ENCODE assay signal across 15 cellular contexts in the genomic region with DNA sequence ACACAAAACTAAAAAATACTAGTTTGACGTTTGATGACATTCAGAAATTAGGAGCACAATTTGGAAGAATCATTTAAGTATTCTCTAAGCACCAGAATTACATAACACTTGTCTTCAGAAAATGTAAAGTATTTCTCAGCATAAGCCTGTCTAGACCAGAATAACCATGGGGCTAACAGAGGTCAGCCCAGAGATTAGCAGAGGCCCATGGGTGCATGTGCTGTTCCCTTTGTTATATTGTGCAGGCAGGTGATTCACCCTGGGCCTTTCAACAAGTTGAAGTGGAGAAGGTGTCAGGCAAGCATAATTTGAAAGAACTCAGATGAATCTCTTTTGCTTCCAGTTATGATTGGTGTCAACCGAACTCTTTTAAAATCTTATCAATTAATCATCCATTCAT.
"Had no signal": no experiment of that assay in that cellular context is flagged by ENCODE, and none has a peak within 500 bp of the region (broad histone marks: within the 10 kb centered on the region; RNA-seq: fewer than 3 reads in every experiment).

No MANE protein-coding gene starts in this region.

- H3K27ac ChIP-seq: neural progenitor cell, prostate gland had no signal

- H3K27me3 Mint-ChIP-seq: activated naive CD4-positive, alpha-beta T cell treated with anti-CD3 and anti-CD28 coated beads, Interleukin-2, amount 50 U/mL, for 24 hours; naive B cell; stimulated activated naive B cell treated with anti-CD40 and anti-IgM and Interleukin-4, amounts not matched to agents 10 μg/mL and 1 μg/mL and 100 μg/mL, for 72 hours had no signal

- H3K9me3 Mint-ChIP-seq: activated naive CD4-positive, alpha-beta T cell treated with anti-CD3 and anti-CD28 coated beads, Interleukin-2, amount 50 U/mL, for 24 hours; neural progenitor cell; stimulated activated naive B cell treated with anti-CD40 and anti-IgM and Interleukin-4, amounts not matched to agents 10 μg/mL and 1 μg/mL and 100 μg/mL, for 72 hours had no signal

- H3K4me1 Mint-ChIP-seq: activated naive CD4-positive, alpha-beta T cell treated with anti-CD3 and anti-CD28 coated beads, Interleukin-2, amount 50 U/mL, for 24 hours; naive B cell; stimulated activated naive B cell treated with anti-CD40 and anti-IgM and Interleukin-4, amounts not matched to agents 10 μg/mL and 1 μg/mL and 100 μg/mL, for 72 hours had no signal

- DNase-seq: activated CD4-positive, alpha-beta T cell treated with anti-CD3 and anti-CD28 coated beads, Interleukin-2, amount 50 U/mL, for 4 hours; activated gamma-delta T cell; dermis blood vessel endothelial cell; effector memory CD4-positive, alpha-beta T cell; foreskin fibroblast; glutamatergic neuron; kidney; naive B cell; stimulated activated naive B cell treated with anti-CD40 and anti-IgM and Interleukin-4, amounts not matched to agents 10 μg/mL and 1 μg/mL and 100 μg/mL, for 72 hours; SW 1271; T-helper 2 cell had no signal

- H3K4me1 ChIP-seq: neural progenitor cell, prostate gland had no signal

- H2AFZ ChIP-seq: neural progenitor cell had no signal

- H3K36me3 ChIP-seq: neural progenitor cell, prostate gland had no signal

- ATAC-seq: sciatic nerve; stimulated activated naive B cell treated with anti-CD40 and anti-IgM and Interleukin-4, amounts not matched to agents 10 μg/mL and 1 μg/mL and 100 μg/mL, for 72 hours had no signal

- H3K4me3 ChIP-seq: neural progenitor cell, prostate gland had no signal

- H3K27me3 ChIP-seq: neural progenitor cell had no signal

- H3K27ac Mint-ChIP-seq: activated naive CD4-positive, alpha-beta T cell treated with anti-CD3 and anti-CD28 coated beads, Interleukin-2, amount 50 U/mL, for 24 hours; naive B cell; neural progenitor cell; stimulated activated naive B cell treated with anti-CD40 and anti-IgM and Interleukin-4, amounts not matched to agents 10 μg/mL and 1 μg/mL and 100 μg/mL, for 72 hours had no signal

- H3K9me3 ChIP-seq: prostate gland had no signal

- H3K4me2 ChIP-seq: neural progenitor cell had no signal

- H3K4me3 Mint-ChIP-seq: activated naive CD4-positive, alpha-beta T cell treated with anti-CD3 and anti-CD28 coated beads, Interleukin-2, amount 50 U/mL, for 24 hours; naive B cell; neural progenitor cell; stimulated activated naive B cell treated with anti-CD40 and anti-IgM and Interleukin-4, amounts not matched to agents 10 μg/mL and 1 μg/mL and 100 μg/mL, for 72 hours had no signal

- H3K36me3 Mint-ChIP-seq: activated naive CD4-positive, alpha-beta T cell treated with anti-CD3 and anti-CD28 coated beads, Interleukin-2, amount 50 U/mL, for 24 hours; naive B cell; neural progenitor cell; stimulated activated naive B cell treated with anti-CD40 and anti-IgM and Interleukin-4, amounts not matched to agents 10 μg/mL and 1 μg/mL and 100 μg/mL, for 72 hours had no signal
